Comparison of ENCODE assay signal across 1 cellular context in the genomic region with DNA sequence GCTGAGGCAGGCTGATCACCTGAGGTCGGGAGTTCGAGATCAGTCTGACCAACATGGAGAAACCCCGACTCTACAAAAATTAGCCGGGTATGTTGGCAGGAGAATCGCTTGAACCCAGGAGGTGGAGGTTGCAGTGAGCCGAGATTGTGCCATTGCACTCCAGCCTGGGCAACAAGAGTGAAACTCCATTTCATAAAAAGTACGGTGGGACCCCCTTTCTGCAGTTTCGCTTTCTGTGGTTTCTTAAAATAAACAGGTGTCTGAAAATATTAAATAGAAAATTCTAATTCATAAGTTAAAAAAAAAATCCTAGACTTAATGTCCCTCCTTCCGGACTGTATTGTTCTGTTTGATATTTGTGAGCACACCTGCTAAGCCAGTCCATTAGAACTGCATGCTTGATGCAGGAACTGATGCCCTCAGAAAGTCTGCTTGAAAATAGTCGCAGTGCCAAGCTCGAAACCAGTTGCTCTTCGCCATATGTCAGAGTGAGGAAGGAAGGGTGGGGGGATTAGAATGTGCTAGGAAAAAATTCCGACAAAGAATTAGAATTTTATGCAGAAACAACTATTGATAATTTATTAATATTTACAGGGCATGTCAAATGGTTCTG.
TF ChIP-seq lines count a peak whose summit lies in the region.

No MANE protein-coding gene starts in this region.

TF ChIP-seq in HepG2, 621 proteins besides CTCF, POLR2A, EP300 and RAD21 (continued from another document):
- TF ChIP-seq, protein P1, sequence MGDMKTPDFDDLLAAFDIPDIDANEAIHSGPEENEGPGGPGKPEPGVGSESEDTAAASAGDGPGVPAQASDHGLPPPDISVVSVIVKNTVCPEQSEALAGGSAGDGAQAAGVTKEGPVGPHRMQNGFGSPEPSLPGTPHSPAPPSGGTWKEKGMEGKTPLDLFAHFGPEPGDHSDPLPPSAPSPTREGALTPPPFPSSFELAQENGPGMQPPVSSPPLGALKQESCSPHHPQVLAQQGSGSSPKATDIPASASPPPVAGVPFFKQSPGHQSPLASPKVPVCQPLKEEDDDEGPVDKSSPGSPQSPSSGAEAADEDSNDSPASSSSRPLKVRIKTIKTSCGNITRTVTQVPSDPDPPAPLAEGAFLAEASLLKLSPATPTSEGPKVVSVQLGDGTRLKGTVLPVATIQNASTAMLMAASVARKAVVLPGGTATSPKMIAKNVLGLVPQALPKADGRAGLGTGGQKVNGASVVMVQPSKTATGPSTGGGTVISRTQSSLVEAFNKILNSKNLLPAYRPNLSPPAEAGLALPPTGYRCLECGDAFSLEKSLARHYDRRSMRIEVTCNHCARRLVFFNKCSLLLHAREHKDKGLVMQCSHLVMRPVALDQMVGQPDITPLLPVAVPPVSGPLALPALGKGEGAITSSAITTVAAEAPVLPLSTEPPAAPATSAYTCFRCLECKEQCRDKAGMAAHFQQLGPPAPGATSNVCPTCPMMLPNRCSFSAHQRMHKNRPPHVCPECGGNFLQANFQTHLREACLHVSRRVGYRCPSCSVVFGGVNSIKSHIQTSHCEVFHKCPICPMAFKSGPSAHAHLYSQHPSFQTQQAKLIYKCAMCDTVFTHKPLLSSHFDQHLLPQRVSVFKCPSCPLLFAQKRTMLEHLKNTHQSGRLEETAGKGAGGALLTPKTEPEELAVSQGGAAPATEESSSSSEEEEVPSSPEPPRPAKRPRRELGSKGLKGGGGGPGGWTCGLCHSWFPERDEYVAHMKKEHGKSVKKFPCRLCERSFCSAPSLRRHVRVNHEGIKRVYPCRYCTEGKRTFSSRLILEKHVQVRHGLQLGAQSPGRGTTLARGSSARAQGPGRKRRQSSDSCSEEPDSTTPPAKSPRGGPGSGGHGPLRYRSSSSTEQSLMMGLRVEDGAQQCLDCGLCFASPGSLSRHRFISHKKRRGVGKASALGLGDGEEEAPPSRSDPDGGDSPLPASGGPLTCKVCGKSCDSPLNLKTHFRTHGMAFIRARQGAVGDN (CRISPR knock-in tag; IDR thresholded peaks at IDR 0.05) = no peak
- TF ChIP-seq MAFK (conservative IDR thresholded peaks at IDR 0.05 in 1 of 2, IDR thresholded peaks at IDR 0.05 in 1 of 2; ENCODE audit: low read length in 2 of 2) = 0 out of 4 replicates have a peak, but pooled peaks have one; percentile 2 to 4
- no peak for TF ChIP-seq ZNF207 (IDR thresholded peaks at IDR 0.05; ENCODE audit: borderline replicate concordance)
